ENCODE assay signal across 10 cellular contexts in genomic region chr15:62469874-62470688, GRCh38.
DNase-seq lines count a peak whose midpoint lies in the region; ATAC-seq and TF ChIP-seq lines count a peak whose summit lies in the region.
"Had no signal": no experiment of that assay in that cellular context is flagged by ENCODE, and none has a peak within 500 bp of the region (broad histone marks: within the 10 kb centered on the region; RNA-seq: fewer than 3 reads in every experiment).

No MANE protein-coding gene starts in this region.

- no peaks in the 10 kb centered on the region for H3K9me3 ChIP-seq in left ventricle myocardium inferior (replicated peaks)
- H3K9me3 ChIP-seq in sigmoid colon: no peaks in the 10 kb centered on the region

- H3K36me3 ChIP-seq in left ventricle myocardium inferior (no peaks in the 10 kb centered on the region), sigmoid colon (no peaks in the 10 kb centered on the region)

- TF ChIP-seq EP300 in sigmoid colon (IDR thresholded peaks at IDR 0.05): no peak

- H3K27ac ChIP-seq in left ventricle myocardium inferior (replicated peaks) (peak overlapping the region; percentile 81), sigmoid colon (peak overlapping the region; percentile 48 to 77 (median 71))
- H3K27ac ChIP-seq: parathyroid adenoma, VCaP had no signal

- intact Hi-C loops in left ventricle myocardium inferior (cut with micrococcal nuclease): no loop called here
- intact Hi-C loops in sigmoid colon (cut with DNase I): loop anchor here (5.0 kb wide), 1 partner anchor 33 kb away; no protein-coding TSS in a partner anchor

- WGBS in sigmoid colon, 2 donors: 74 to 77% methylated on average over 11 of the region's 11 CpGs

- H3K4me1 ChIP-seq in left ventricle myocardium inferior (peaks cover 85% of the 10 kb centered on the region), sigmoid colon (peaks cover 0 to 51% (median 49%) of the 10 kb centered on the region in 4 donors)
- H3K4me1 ChIP-seq: parathyroid adenoma had no signal

- TF ChIP-seq CTCF in left ventricle myocardium inferior (IDR thresholded peaks at IDR 0.05; ENCODE audit: borderline replicate concordance) (no peak), sigmoid colon (IDR thresholded peaks at IDR 0.05) (no peak)

- DNase-seq in Daoy (ENCODE audit: low read depth) (peak; percentile 60), amniotic stem cell (lab: John Stamatoyannopoulos, UW) (peak; percentile 62), left ventricle myocardium inferior (peak; percentile 45), sigmoid colon (peak; percentile 87), GM19240 (ENCODE audit: insufficient read length, low spot score) (no peak)
- DNase-seq in stimulated activated CD4-positive, alpha-beta T cell treated with anti-CD3 and anti-CD28 coated beads, Interleukin-12 subunit alpha, Interleukin-12 subunit beta, amount 100 ng/mL, for 4 hours: no peak

- H3K27me3 ChIP-seq in left ventricle myocardium inferior (ENCODE audit: low read depth) (no peaks in the 10 kb centered on the region), sigmoid colon (no peaks in the 10 kb centered on the region)

- TF ChIP-seq POLR2A in sigmoid colon (IDR thresholded peaks at IDR 0.05): no peak

- H3K4me3 ChIP-seq in left ventricle myocardium inferior (no peak overlapping the region), sigmoid colon (no peak overlapping the region)

- ATAC-seq in GM21360 (IDR thresholded peaks at IDR 0.05; ENCODE audit: unreplicated experiment): no peak
- ATAC-seq in GM21619 (IDR thresholded peaks at IDR 0.05; ENCODE audit: unreplicated experiment): no peak

Comparison
In these comparisons a context has a peak if more than half of its experiments do, and no peak if none do; other contexts are left out.
1. DNase-seq: peak in Daoy (single experiment), amniotic stem cell (single experiment), left ventricle myocardium inferior (single experiment) and sigmoid colon (single experiment); none in GM19240 (single experiment) and stimulated activated CD4-positive, alpha-beta T cell treated with anti-CD3 and anti-CD28 coated beads, Interleukin-12 subunit alpha, Interleukin-12 subunit beta, amount 100 ng/mL, for 4 hours (single experiment).